In the genomic region with DNA sequence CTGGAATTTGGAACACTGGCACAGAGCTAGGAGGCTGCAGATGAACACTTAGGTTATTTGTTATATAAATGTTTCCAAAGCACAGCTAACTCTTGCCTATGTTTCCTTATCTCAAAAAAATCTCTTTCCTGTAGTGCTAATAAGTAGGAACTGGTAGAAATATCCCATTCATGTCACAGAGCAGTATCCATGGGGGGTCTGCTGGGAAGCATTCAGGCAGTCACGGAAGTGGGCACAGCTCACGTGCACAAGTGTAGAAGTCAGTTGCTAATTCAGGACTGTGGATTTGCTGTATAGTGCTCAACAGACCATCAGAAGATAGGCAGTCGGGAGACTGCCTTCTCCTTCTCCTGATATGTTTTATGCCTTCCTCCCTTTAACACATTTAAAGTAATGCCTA, we compare ENCODE assay signal across 8 cellular contexts.
"Had no signal": no experiment of that assay in that cellular context is flagged by ENCODE, and none has a peak within 500 bp of the region (broad histone marks: within the 10 kb centered on the region; RNA-seq: fewer than 3 reads in every experiment).

No MANE protein-coding gene starts in this region.

- ATAC-seq: HepG2 had no signal

- DNase-seq: GM23248, GOT3, H9, HCEC 1CT, KBM-7 had no signal

- H3K4me3 Mint-ChIP-seq: H9, IgD-negative memory B cell had no signal

- H2AFZ ChIP-seq: GM23248 had no signal

- H3K9me3 Mint-ChIP-seq: IgD-negative memory B cell had no signal

- H3K4me1 Mint-ChIP-seq: H9, IgD-negative memory B cell had no signal

- H3K27ac ChIP-seq: GM23248, KMS-11 had no signal

- H3K36me3 Mint-ChIP-seq: IgD-negative memory B cell had no signal

- H3K4me2 ChIP-seq: KMS-11 had no signal

- H3K4me3 ChIP-seq: GM23248 had no signal

- H3K9ac ChIP-seq: GM23248, KMS-11 had no signal
